Comparison of ENCODE assay signal across 1 cellular context in genomic region chr3:44867421-44868111, GRCh38.
TF ChIP-seq lines count a peak whose summit lies in the region.

No MANE protein-coding gene starts in this region.

TF ChIP-seq in K562, 482 proteins besides CTCF, POLR2A, EP300 and RAD21:
- no peak for TF ChIP-seq RBM15 (IDR thresholded peaks at IDR 0.05; ENCODE audit: insufficient read depth, low read length)
- no peak for TF ChIP-seq RBM22 (IDR thresholded peaks at IDR 0.05; ENCODE audit: low read depth, low read length, poor library complexity, severe bottlenecking)
- no peak for TF ChIP-seq ZNF395 (CRISPR knock-in tag; IDR thresholded peaks at IDR 0.05)
- TF ChIP-seq, protein P1, sequence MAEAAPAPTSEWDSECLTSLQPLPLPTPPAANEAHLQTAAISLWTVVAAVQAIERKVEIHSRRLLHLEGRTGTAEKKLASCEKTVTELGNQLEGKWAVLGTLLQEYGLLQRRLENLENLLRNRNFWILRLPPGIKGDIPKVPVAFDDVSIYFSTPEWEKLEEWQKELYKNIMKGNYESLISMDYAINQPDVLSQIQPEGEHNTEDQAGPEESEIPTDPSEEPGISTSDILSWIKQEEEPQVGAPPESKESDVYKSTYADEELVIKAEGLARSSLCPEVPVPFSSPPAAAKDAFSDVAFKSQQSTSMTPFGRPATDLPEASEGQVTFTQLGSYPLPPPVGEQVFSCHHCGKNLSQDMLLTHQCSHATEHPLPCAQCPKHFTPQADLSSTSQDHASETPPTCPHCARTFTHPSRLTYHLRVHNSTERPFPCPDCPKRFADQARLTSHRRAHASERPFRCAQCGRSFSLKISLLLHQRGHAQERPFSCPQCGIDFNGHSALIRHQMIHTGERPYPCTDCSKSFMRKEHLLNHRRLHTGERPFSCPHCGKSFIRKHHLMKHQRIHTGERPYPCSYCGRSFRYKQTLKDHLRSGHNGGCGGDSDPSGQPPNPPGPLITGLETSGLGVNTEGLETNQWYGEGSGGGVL (CRISPR knock-in tag; IDR thresholded peaks at IDR 0.05): no peak
